In the genomic region with DNA sequence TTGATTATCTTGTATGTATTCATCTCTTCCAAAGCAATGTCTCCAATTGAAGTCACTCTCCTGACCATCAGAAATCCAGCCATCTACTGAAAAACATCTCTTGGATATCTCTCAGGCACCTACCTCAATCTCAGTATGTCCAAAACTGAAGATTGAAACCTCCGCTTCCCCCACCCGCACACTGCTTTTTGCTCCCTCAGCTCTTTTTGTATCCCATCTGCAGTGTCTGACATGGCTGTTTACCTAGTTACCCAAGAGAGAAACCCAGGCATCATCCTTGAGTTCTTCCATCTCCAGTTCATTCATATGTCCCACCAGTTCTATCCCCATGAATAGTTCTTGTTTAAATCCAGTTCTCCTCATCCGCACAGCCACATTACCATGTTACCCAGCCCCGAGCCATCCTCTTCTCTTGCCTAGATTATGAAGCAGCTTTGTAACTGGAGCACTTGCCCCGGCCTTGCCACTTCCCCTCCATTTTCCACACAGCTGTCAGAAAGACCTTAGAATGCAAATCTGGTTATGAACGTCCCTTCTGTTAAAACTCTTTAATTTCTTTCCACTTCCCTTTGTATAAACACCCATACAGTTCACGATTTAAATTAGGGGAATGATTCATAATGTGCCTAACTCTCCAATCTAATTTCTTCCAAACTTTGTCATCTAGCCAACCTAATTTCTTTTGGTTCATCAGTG, we compare ENCODE assay signal across 23 cellular contexts.
"Had no signal": no experiment of that assay in that cellular context is flagged by ENCODE, and none has a peak within 500 bp of the region (broad histone marks: within the 10 kb centered on the region; RNA-seq: fewer than 3 reads in every experiment).

No MANE protein-coding gene starts in this region.

- H3K27ac Mint-ChIP-seq: activated naive CD4-positive, alpha-beta T cell treated with anti-CD3 and anti-CD28 coated beads, Interleukin-2, amount 50 U/mL, for 72 hours; neural progenitor cell; stimulated activated naive CD8-positive, alpha-beta T cell treated with anti-CD3 and anti-CD28 coated beads, Interleukin-15, amount 100 ng/mL, for 72 hours; WTC11 had no signal

- H3K4me3 ChIP-seq: adrenal gland, breast epithelium, gastrocnemius medialis, heart left ventricle, left ventricle myocardium inferior, neural progenitor cell, prostate gland, right atrium auricular region, suprapubic skin had no signal

- H2AFZ ChIP-seq: neural progenitor cell had no signal

- H3K4me1 ChIP-seq: adrenal gland, breast epithelium, gastrocnemius medialis, left ventricle myocardium inferior, neural progenitor cell, prostate gland, right atrium auricular region had no signal

- H3K27me3 Mint-ChIP-seq: stimulated activated naive CD8-positive, alpha-beta T cell treated with anti-CD3 and anti-CD28 coated beads, Interleukin-15, amount 100 ng/mL, for 72 hours had no signal

- H3K4me3 Mint-ChIP-seq: activated T-cell treated with anti-CD3 and anti-CD28 coated beads, Interleukin-2, amount 50 U/mL, for 4 hours; naive B cell; neural progenitor cell; stimulated activated naive CD8-positive, alpha-beta T cell treated with anti-CD3 and anti-CD28 coated beads, Interleukin-15, amount 100 ng/mL, for 72 hours; WTC11 had no signal

- H3K9me3 ChIP-seq: adrenal gland, breast epithelium, gastrocnemius medialis, heart left ventricle, left ventricle myocardium inferior, prostate gland, right atrium auricular region, suprapubic skin had no signal

- H3K27ac ChIP-seq: breast epithelium, gastrocnemius medialis, left ventricle myocardium inferior, neural progenitor cell, prostate gland, right atrium auricular region, suprapubic skin had no signal

- ATAC-seq: activated T-cell treated with anti-CD3 and anti-CD28 coated beads, Interleukin-2, amount 50 U/mL, for 4 hours; gastrocnemius medialis; heart left ventricle; stimulated activated naive CD8-positive, alpha-beta T cell treated with anti-CD3 and anti-CD28 coated beads, Interleukin-15, amount 100 ng/mL, for 72 hours; WTC11 had no signal

- H3K9me3 Mint-ChIP-seq: activated T-cell treated with anti-CD3 and anti-CD28 coated beads, Interleukin-2, amount 50 U/mL, for 4 hours; naive B cell; neural progenitor cell; stimulated activated naive CD8-positive, alpha-beta T cell treated with anti-CD3 and anti-CD28 coated beads, Interleukin-15, amount 100 ng/mL, for 72 hours; WTC11 had no signal

- FAIRE-seq: astrocyte had no signal

- H3K27me3 ChIP-seq: adrenal gland, breast epithelium, gastrocnemius medialis, neural progenitor cell, right atrium auricular region, suprapubic skin had no signal

- H3K36me3 ChIP-seq: adrenal gland, breast epithelium, gastrocnemius medialis, heart left ventricle, left ventricle myocardium inferior, neural progenitor cell, prostate gland, right atrium auricular region, suprapubic skin had no signal

- H3K9ac ChIP-seq: neural progenitor cell had no signal

- DNase-seq: activated CD4-positive, alpha-beta T cell treated with anti-CD3 and anti-CD28 coated beads for 48 hours; activated CD8-positive, alpha-beta memory T cell treated with anti-CD3 and anti-CD28 coated beads, Interleukin-2, amount 50 U/mL, for 4 hours; activated gamma-delta T cell; activated T-cell treated with anti-CD3 and anti-CD28 coated beads, Interleukin-2, amount 50 U/mL, for 4 hours; adrenal gland; cortex of kidney; effector CD4-positive, alpha-beta T cell; gastrocnemius medialis; heart left ventricle; left ventricle myocardium inferior; mammary epithelial cell; naive B cell; stimulated activated CD4-positive, alpha-beta T cell treated with anti-CD3 and anti-CD28 coated beads, Interleukin-2, amount 100 ng/mL, for 24 hours; stimulated activated naive CD8-positive, alpha-beta T cell treated with anti-CD3 and anti-CD28 coated beads, Interleukin-15, amount 100 ng/mL, for 72 hours; trophoblast cell had no signal

- H3K4me2 ChIP-seq: neural progenitor cell had no signal

- H3K36me3 Mint-ChIP-seq: activated naive CD4-positive, alpha-beta T cell treated with anti-CD3 and anti-CD28 coated beads, Interleukin-2, amount 50 U/mL, for 72 hours; naive B cell; neural progenitor cell; WTC11 had no signal
